ENCODE assay signal across 9 cellular contexts in the genomic region with DNA sequence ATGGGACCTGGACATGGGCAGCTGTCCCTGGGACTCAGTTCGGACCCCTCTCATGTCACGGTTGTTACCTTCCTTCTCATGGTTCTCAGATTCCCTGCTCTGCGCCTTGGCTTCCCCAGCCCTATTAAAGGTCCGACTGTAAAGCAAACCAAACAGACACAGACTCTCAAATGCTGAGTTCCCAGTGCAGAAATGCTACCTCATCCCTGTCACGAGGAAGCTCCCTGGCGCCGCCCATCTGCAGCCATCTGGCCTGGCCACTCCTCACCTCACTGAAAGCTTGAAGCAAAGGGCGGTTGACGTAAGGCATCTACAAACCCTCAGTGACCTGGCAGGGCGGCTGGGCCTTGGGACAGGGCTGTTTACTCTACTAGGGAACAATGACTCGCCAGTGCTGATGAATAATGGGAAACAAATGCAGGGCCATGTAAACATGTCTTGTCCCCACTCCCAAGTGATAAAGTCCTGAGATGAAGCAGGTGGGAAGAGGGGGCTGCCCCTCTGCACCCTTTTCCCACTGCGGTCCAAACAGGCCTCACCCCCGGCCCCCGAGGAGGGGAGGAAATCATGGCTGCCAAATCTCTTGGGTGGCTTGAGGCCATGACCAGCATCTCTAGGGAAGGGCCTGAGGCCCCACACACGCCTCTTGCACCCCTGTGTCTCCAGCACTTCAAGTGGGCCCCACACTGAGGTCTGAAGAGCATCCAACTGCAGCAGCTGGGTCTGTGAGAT. TPM values are rescaled to one million over a fixed set of nuclear protein-coding genes. Genes with fewer than 3 reads are reported as not detected.
DNase-seq lines count a peak whose midpoint lies in the region; ATAC-seq, FAIRE-seq and TF ChIP-seq lines count a peak whose summit lies in the region.
"Had no signal": no experiment of that assay in that cellular context is flagged by ENCODE, and none has a peak within 500 bp of the region (broad histone marks: within the 10 kb centered on the region; RNA-seq: fewer than 3 reads in every experiment).

No MANE protein-coding gene starts in this region.

- no peak for DNase-seq in activated CD8-positive, alpha-beta memory T cell treated with anti-CD3 and anti-CD28 coated beads, Interleukin-2, amount 10 ng/mL, durations not matched to agents 7 days and 5 days
- no peak for DNase-seq in activated CD8-positive, alpha-beta memory T cell treated with anti-CD3 and anti-CD28 coated beads for 24 hours
- DNase-seq in SW480 (ENCODE audit: low spot score) (peak; percentile 28), left colon (peak; percentile 80 to 86), upper lobe of right lung (peak; percentile 80), HTR-8/SVneo (ENCODE audit: insufficient read length, low spot score) (no peak), testis (no peak)
- DNase-seq: immature natural killer cell had no signal

- H3K4me1 ChIP-seq in upper lobe of right lung (peaks cover 62% of the 10 kb centered on the region), testis (peaks cover 49% of the 10 kb centered on the region)

- no peak for ATAC-seq in activated CD8-positive, alpha-beta memory T cell treated with anti-CD3 and anti-CD28 coated beads, Interleukin-2, amount 10 ng/mL, durations not matched to agents 7 days and 5 days
- ATAC-seq in left colon, result peak; percentile 86
- ATAC-seq in upper lobe of right lung, result peak; percentile 64
- ATAC-seq in GM21367 (IDR thresholded peaks at IDR 0.05; ENCODE audit: unreplicated experiment), result no peak

- H3K4me3 Mint-ChIP-seq in activated CD8-positive, alpha-beta memory T cell treated with anti-CD3 and anti-CD28 coated beads, Interleukin-2, amount 10 ng/mL, durations not matched to agents 7 days and 5 days, result no peak overlapping the region
- H3K4me3 Mint-ChIP-seq: immature natural killer cell had no signal

- TF ChIP-seq POLR2A in testis (IDR thresholded peaks at IDR 0.05), result no peak

- H3K27me3 Mint-ChIP-seq in activated CD8-positive, alpha-beta memory T cell treated with anti-CD3 and anti-CD28 coated beads, Interleukin-2, amount 10 ng/mL, durations not matched to agents 7 days and 5 days, result no peaks in the 10 kb centered on the region

- H3K4me3 ChIP-seq in upper lobe of right lung, result no peak overlapping the region
- H3K4me3 ChIP-seq in testis, result no peak overlapping the region

- H3K9me3 ChIP-seq in upper lobe of right lung (no peaks in the 10 kb centered on the region), testis (no peaks in the 10 kb centered on the region)

- peak overlapping the region; percentile 21 for H3K27ac Mint-ChIP-seq in activated CD8-positive, alpha-beta memory T cell treated with anti-CD3 and anti-CD28 coated beads, Interleukin-2, amount 10 ng/mL, durations not matched to agents 7 days and 5 days
- H3K27ac Mint-ChIP-seq: immature natural killer cell had no signal

- H3K27me3 ChIP-seq in upper lobe of right lung (no peaks in the 10 kb centered on the region), testis (no peaks in the 10 kb centered on the region)

- TF ChIP-seq CTCF in upper lobe of right lung (IDR thresholded peaks at IDR 0.05) (no peak), testis (IDR thresholded peaks at IDR 0.05) (no peak)

- no peak for FAIRE-seq in HTR-8/SVneo (lab: Jason Lieb, UNC)

- H3K4me1 Mint-ChIP-seq in activated CD8-positive, alpha-beta memory T cell treated with anti-CD3 and anti-CD28 coated beads, Interleukin-2, amount 10 ng/mL, durations not matched to agents 7 days and 5 days, result peaks cover 10% of the 10 kb centered on the region

- H3K36me3 ChIP-seq in upper lobe of right lung (no peaks in the 10 kb centered on the region), testis (ENCODE audit: low read depth, missing control alignments) (no peaks in the 10 kb centered on the region)

- peak overlapping the region; percentile 79 for H3K27ac ChIP-seq in upper lobe of right lung
- no peak overlapping the region for H3K27ac ChIP-seq in testis

- no peaks in the 10 kb centered on the region for H3K9me3 Mint-ChIP-seq in activated CD8-positive, alpha-beta memory T cell treated with anti-CD3 and anti-CD28 coated beads, Interleukin-2, amount 10 ng/mL, durations not matched to agents 7 days and 5 days (ENCODE audit: low read depth)
- H3K9me3 Mint-ChIP-seq: immature natural killer cell had no signal

- H3K36me3 Mint-ChIP-seq in activated CD8-positive, alpha-beta memory T cell treated with anti-CD3 and anti-CD28 coated beads, Interleukin-2, amount 10 ng/mL, durations not matched to agents 7 days and 5 days, result no peaks in the 10 kb centered on the region
- H3K36me3 Mint-ChIP-seq: immature natural killer cell had no signal

- CTCF ChIA-PET in activated CD8-positive, alpha-beta memory T cell treated with anti-CD3 and anti-CD28 coated beads, Interleukin-2, amount 10 ng/mL, durations not matched to agents 7 days and 5 days (lab: Charles Lee), result interaction anchor here (1.0 kb wide), 1 partner anchor 20 kb away, joined by 4 read pairs; no protein-coding TSS in a partner anchor

- intact Hi-C loops in left colon (cut with DNase I, micrococcal nuclease), result no loop called here
- intact Hi-C loops in upper lobe of right lung (cut with DNase I), result no loop called here
- intact Hi-C loops in testis (cut with DNase I; ENCODE audit: low total_unique reads), result no loop called here

- 86 to 93% methylated on average over 10 to 15 of the region's 15 CpGs for WGBS in testis, 2 donors

RNA-seq across cellular contexts. Expression of a gene that starts 49.3 kb away (rescaled TPM):
- total RNA-seq in activated CD8-positive, alpha-beta memory T cell treated with anti-CD3 and anti-CD28 coated beads, Interleukin-2, amount 10 ng/mL, durations not matched to agents 7 days and 5 days, result 1 to 10 TPM in 1 of 2 experiments, under 1 TPM in 1; 0.40 to 3.0 TPM
- total RNA-seq in left colon (1 to 10 TPM; 3.8 to 5.8 TPM), upper lobe of right lung (36.0 TPM), testis (10 to 100 TPM; 23.5 to 28.9 TPM)
- polyA plus RNA-seq in testis (ENCODE audit: insufficient read depth, low read depth, low replicate concordance), result 11.0 TPM

Comparison
In these comparisons a context has a peak if more than half of its experiments do, and no peak if none do; other contexts are left out.
1. ATAC-seq: peak in left colon (single experiment) and upper lobe of right lung (single experiment); none in activated CD8-positive, alpha-beta memory T cell treated with anti-CD3 and anti-CD28 coated beads, Interleukin-2, amount 10 ng/mL, durations not matched to agents 7 days and 5 days (single experiment) and GM21367 (single experiment).
2. DNase-seq: peak in SW480 (single experiment), left colon (2 of 2) and upper lobe of right lung (single experiment); none in activated CD8-positive, alpha-beta memory T cell treated with anti-CD3 and anti-CD28 coated beads, Interleukin-2, amount 10 ng/mL, durations not matched to agents 7 days and 5 days (single experiment), activated CD8-positive, alpha-beta memory T cell treated with anti-CD3 and anti-CD28 coated beads for 24 hours (single experiment), HTR-8/SVneo (single experiment) and testis (single experiment).